Comparison of ENCODE assay signal across 8 cellular contexts in genomic region chrX:103211012-103211715, GRCh38.
DNase-seq lines count a peak whose midpoint lies in the region; ATAC-seq and TF ChIP-seq lines count a peak whose summit lies in the region.
"Had no signal": no experiment of that assay in that cellular context is flagged by ENCODE, and none has a peak within 500 bp of the region (broad histone marks: within the 10 kb centered on the region; RNA-seq: fewer than 3 reads in every experiment).

No MANE protein-coding gene starts in this region.

- H3K4me3 ChIP-seq in DOHH2 (ENCODE audit: low read length): no peak overlapping the region
- no peak overlapping the region for H3K4me3 ChIP-seq in HFF-Myc (replicated peaks; ENCODE audit: low read depth, low read length)

- H3K36me3 Mint-ChIP-seq in stimulated activated memory B cell treated with anti-CD40 and anti-IgM and Interleukin-4, amounts not matched to agents 10 μg/mL and 1 μg/mL and 100 μg/mL, for 72 hours: no peaks in the 10 kb centered on the region

- no peaks in the 10 kb centered on the region for H3K27me3 Mint-ChIP-seq in stimulated activated memory B cell treated with anti-CD40 and anti-IgM and Interleukin-4, amounts not matched to agents 10 μg/mL and 1 μg/mL and 100 μg/mL, for 72 hours
- H3K27me3 Mint-ChIP-seq: activated B cell treated with CpG ODN at 0.5 μM for 24 hours had no signal

- no peak overlapping the region for H3K27ac ChIP-seq in DOHH2 (ENCODE audit: low read depth, low read length)

- no peaks in the 10 kb centered on the region for H3K36me3 ChIP-seq in DOHH2 (ENCODE audit: control insufficient read depth, low read length)

- no peak overlapping the region for H3K4me3 Mint-ChIP-seq in stimulated activated memory B cell treated with anti-CD40 and anti-IgM and Interleukin-4, amounts not matched to agents 10 μg/mL and 1 μg/mL and 100 μg/mL, for 72 hours
- H3K4me3 Mint-ChIP-seq: activated B cell treated with CpG ODN at 0.5 μM for 24 hours had no signal

- H3K4me1 Mint-ChIP-seq in stimulated activated memory B cell treated with anti-CD40 and anti-IgM and Interleukin-4, amounts not matched to agents 10 μg/mL and 1 μg/mL and 100 μg/mL, for 72 hours: peaks cover 11% of the 10 kb centered on the region

- no peaks in the 10 kb centered on the region for H3K79me2 ChIP-seq in DOHH2 (ENCODE audit: control insufficient read depth, low read length)

- TF ChIP-seq CTCF in DOHH2 (IDR thresholded peaks at IDR 0.05; ENCODE audit: low read depth, low read length, poor library complexity, severe bottlenecking) (peak; percentile 50), HFF-Myc (IDR thresholded peaks at IDR 0.05; ENCODE audit: low read depth, low read length, missing control alignments) (peak; percentile 54)

- ATAC-seq in stimulated activated memory B cell treated with anti-CD40 and anti-IgM and Interleukin-4, amounts not matched to agents 10 μg/mL and 1 μg/mL and 100 μg/mL, for 72 hours: no peak

- no peak for DNase-seq in HFF-Myc (ENCODE audit: extremely low read depth, low read depth)
- DNase-seq in OCI-M2 (lab: John Stamatoyannopoulos, UW; ENCODE audit: unreplicated experiment): peak; percentile 16
- DNase-seq in amygdala (lab: John Stamatoyannopoulos, UW): peak in 30 of 56 donors; percentile 0 to 64 (median 6)
- DNase-seq in iPS-NIHi7 (ENCODE audit: extremely low spot score): peak; percentile 66
- DNase-seq in stimulated activated CD4-positive, alpha-beta T cell treated with anti-CD3 and anti-CD28 coated beads, Interleukin-4, amount 100 ng/mL, for 1 hour: peak; percentile 20
- DNase-seq: activated B cell treated with CpG ODN at 0.5 μM for 24 hours had no signal

- no peaks in the 10 kb centered on the region for H3F3A ChIP-seq in DOHH2 (ENCODE audit: control insufficient read depth, insufficient read depth)

- no peak overlapping the region for H3K27ac Mint-ChIP-seq in stimulated activated memory B cell treated with anti-CD40 and anti-IgM and Interleukin-4, amounts not matched to agents 10 μg/mL and 1 μg/mL and 100 μg/mL, for 72 hours
- H3K27ac Mint-ChIP-seq: activated B cell treated with CpG ODN at 0.5 μM for 24 hours had no signal

- no peaks in the 10 kb centered on the region for H3K27me3 ChIP-seq in DOHH2 (ENCODE audit: control insufficient read depth, low read length)

- H3K9me3 Mint-ChIP-seq in stimulated activated memory B cell treated with anti-CD40 and anti-IgM and Interleukin-4, amounts not matched to agents 10 μg/mL and 1 μg/mL and 100 μg/mL, for 72 hours: no peaks in the 10 kb centered on the region
- H3K9me3 Mint-ChIP-seq: activated B cell treated with CpG ODN at 0.5 μM for 24 hours had no signal

- no peaks in the 10 kb centered on the region for H3K4me1 ChIP-seq in DOHH2 (ENCODE audit: control insufficient read depth, low read length)

- no peaks in the 10 kb centered on the region for H3K9me3 ChIP-seq in DOHH2 (ENCODE audit: control insufficient read depth, insufficient read depth, low read length)

- H3K9me2 ChIP-seq in DOHH2 (replicated peaks; ENCODE audit: control insufficient read depth, low read length): no peaks in the 10 kb centered on the region

- no peaks in the 10 kb centered on the region for H4K20me1 ChIP-seq in DOHH2 (ENCODE audit: control insufficient read depth, insufficient read depth, low read depth, low read length)

- no peak overlapping the region for H3K4me2 ChIP-seq in DOHH2 (ENCODE audit: low read length)
